40 cellular contexts compared by ENCODE assay signal in genomic region chr1:165574295-165574694, GRCh38. TPM values are rescaled to one million over a fixed set of nuclear protein-coding genes. Genes with fewer than 3 reads are reported as not detected.
"Had no signal": no experiment of that assay in that cellular context is flagged by ENCODE, and none has a peak within 500 bp of the region (broad histone marks: within the 10 kb centered on the region; RNA-seq: fewer than 3 reads in every experiment).

No MANE protein-coding gene starts in this region.

- DNase-seq: Karpas-422, Kasumi-1, MG63, MM.1S, MV-4-11, NCI-H1048, NCI-H1092, NCI-H1092 treated with DMSO at 0.1 percent for 48 hours, NCI-H1105, NCI-H1105 treated with DMSO at 0.1 percent for 48 hours, NCI-H1417, NCI-H1417 treated with DMSO at 0.1 percent for 48 hours, NCI-H1436, NCI-H1436 treated with DMSO at 0.1 percent for 48 hours, NCI-H146, NCI-H1694, NCI-H1694 treated with DMSO at 0.1 percent for 48 hours, NCI-H187, NCI-H187 treated with DMSO at 0.1 percent for 48 hours, NCI-H1930, NCI-H2029, NCI-H2029 treated with DMSO at 0.1 percent for 48 hours, NCI-H2081, NCI-H2081 treated with DMSO at 0.1 percent for 48 hours, NCI-H2107, NCI-H2171, NCI-H2171 treated with DMSO at 0.1 percent for 48 hours, NCI-H2227 treated with DMSO at 0.1 percent for 48 hours, NCI-H226, NCI-H345, NCI-H446, NCI-H446 treated with DMSO at 0.1 percent for 48 hours, NCI-H510A, NCI-H510A treated with DMSO at 0.1 percent for 48 hours, NCI-H524, NCI-H524 treated with DMSO at 0.1 percent for 48 hours had no signal

- H3K4me3 ChIP-seq: MG63 had no signal

- H3K9me3 ChIP-seq: MG63 had no signal

- H3K36me3 ChIP-seq: MG63 had no signal

RNA-seq across cellular contexts. Expression of gene LRRC52, which starts 30.5 kb away (rescaled TPM):
- total RNA-seq: LHCN-M2, M059J, MCF 10A, NCI-H460 had no signal
